ENCODE assay signal across 1 cellular context in genomic region chr3:197428961-197429360, GRCh38.
TF ChIP-seq lines count a peak whose summit lies in the region.

No MANE protein-coding gene starts in this region.

TF ChIP-seq in endothelial cell of umbilical vein, 7 proteins besides CTCF, POLR2A, EP300 and RAD21 (continued from another document):
- TF ChIP-seq POLR2AphosphoS5 (IDR thresholded peaks at IDR 0.05; ENCODE audit: insufficient read depth, low read depth, low read length) = no peak
- TF ChIP-seq GATA2 (IDR thresholded peaks at IDR 0.05; ENCODE audit: insufficient read depth, insufficient read length, low read depth, low read length) = no peak
- TF ChIP-seq MYC (IDR thresholded peaks at IDR 0.05; ENCODE audit: low read depth, low read length) = no peak
